ENCODE assay signal across 30 cellular contexts in the genomic region with DNA sequence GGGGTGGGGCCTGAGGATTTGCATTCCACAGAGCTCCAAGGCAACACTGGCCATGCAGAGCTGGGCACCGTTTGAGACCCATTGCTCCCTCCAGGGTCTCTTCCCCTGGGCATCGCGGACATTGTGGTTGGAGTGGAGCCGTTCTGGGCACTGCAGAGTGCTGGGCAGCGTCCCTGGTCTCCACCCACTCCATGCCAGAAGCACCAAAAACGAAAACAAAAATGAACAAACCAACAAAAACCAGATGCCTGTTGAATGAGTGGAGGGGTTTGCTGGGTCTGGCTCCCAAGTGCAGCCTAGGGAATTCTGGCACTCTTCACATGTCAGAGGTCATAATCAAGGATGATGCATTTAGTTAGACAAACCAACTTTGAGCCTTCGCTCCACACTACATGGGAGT. TPM values are rescaled to one million over a fixed set of nuclear protein-coding genes. Genes with fewer than 3 reads are reported as not detected.
"Had no signal": no experiment of that assay in that cellular context is flagged by ENCODE, and none has a peak within 500 bp of the region (broad histone marks: within the 10 kb centered on the region; RNA-seq: fewer than 3 reads in every experiment).

No MANE protein-coding gene starts in this region.

- H3K4me3 ChIP-seq: ascending aorta, body of pancreas had no signal

- H3K4me1 ChIP-seq: ascending aorta had no signal

- DNase-seq: activated B cell treated with CpG ODN at 0.5 μM for 24 hours; activated CD4-positive, alpha-beta T cell treated with anti-CD3 and anti-CD28 coated beads for 1 hour; activated CD4-positive, alpha-beta T cell treated with anti-CD3 and anti-CD28 coated beads, Interleukin-2, amount 10 ng/mL, durations not matched to agents 24 days and 14 days; activated CD4-positive, alpha-beta T cell treated with anti-CD3 and anti-CD28 coated beads, Interleukin-2, amount 50 U/mL, for 48 hours; activated CD8-positive, alpha-beta memory T cell treated with anti-CD3 and anti-CD28 coated beads, Interleukin-2, amount 10 ng/mL, durations not matched to agents 7 days and 5 days; activated effector memory CD4-positive, alpha-beta T cell treated with Interleukin-2 at 50 U/mL for 16 hours; activated naive CD4-positive, alpha-beta T cell; activated naive CD8-positive, alpha-beta T cell treated with anti-CD3 and anti-CD28 coated beads, Interleukin-2, amount 50 U/mL, for 24 hours; activated T-cell treated with anti-CD3 and anti-CD28 coated beads, Interleukin-2, amount 50 U/mL, for 24 hours; amniotic stem cell; body of pancreas; MV-4-11; NCI-H1092 treated with DMSO at 0.1 percent for 48 hours; NCI-H1417 treated with DMSO at 0.1 percent for 48 hours; NCI-H1694 treated with DMSO at 0.1 percent for 48 hours; NCI-H2029 treated with DMSO at 0.1 percent for 48 hours; NCI-H345; NCI-H510A; NCI-H526 treated with DMSO at 0.1 percent for 48 hours; NCI-H82; SIG-M5; T-helper 9 cell had no signal

- H3K27me3 ChIP-seq: ascending aorta, body of pancreas had no signal

- H3K36me3 Mint-ChIP-seq: activated CD8-positive, alpha-beta memory T cell treated with anti-CD3 and anti-CD28 coated beads, Interleukin-2, amount 10 ng/mL, durations not matched to agents 7 days and 5 days; activated naive CD4-positive, alpha-beta T cell treated with anti-CD3 and anti-CD28 coated beads, Interleukin-2, amount 50 U/mL, for 72 hours had no signal

- H3K4me2 ChIP-seq: KMS-11 had no signal

- H3K27ac Mint-ChIP-seq: activated B cell treated with CpG ODN at 0.5 μM for 24 hours; activated CD4-positive, alpha-beta T cell treated with anti-CD3 and anti-CD28 coated beads, Interleukin-2, amount 10 ng/mL, durations not matched to agents 24 days and 14 days; activated CD8-positive, alpha-beta memory T cell treated with anti-CD3 and anti-CD28 coated beads, Interleukin-2, amount 10 ng/mL, durations not matched to agents 7 days and 5 days; activated naive CD4-positive, alpha-beta T cell treated with anti-CD3 and anti-CD28 coated beads, Interleukin-2, amount 50 U/mL, for 72 hours; activated naive CD8-positive, alpha-beta T cell treated with anti-CD3 and anti-CD28 coated beads, Interleukin-2, amount 50 U/mL, for 24 hours; activated T-cell treated with anti-CD3 and anti-CD28 coated beads, Interleukin-2, amount 50 U/mL, for 24 hours; activated T-helper 1 cell treated with anti-CD3 and anti-CD28 coated beads, Interleukin-12 subunit alpha, Interleukin-12 subunit beta, Interleukin-2, Interleukin-4 antibody, amounts not matched to agents 30 ng/mL and 10 ng/mL and 1 ng/mL, durations not matched to agents 14 hours and 24 hours and 36 hours; T-helper 1 cell treated with Interleukin-12 subunit alpha and Interleukin-12 subunit beta and Interleukin-4 antibody, amounts not matched to agents 30 μg/mL and 1 μg/mL, for 36 hours had no signal

- H3K36me3 ChIP-seq: ascending aorta had no signal

- H3K4me1 Mint-ChIP-seq: activated B cell treated with CpG ODN at 0.5 μM for 24 hours; activated CD4-positive, alpha-beta T cell treated with anti-CD3 and anti-CD28 coated beads, Interleukin-2, amount 10 ng/mL, durations not matched to agents 24 days and 14 days; activated naive CD8-positive, alpha-beta T cell treated with anti-CD3 and anti-CD28 coated beads, Interleukin-2, amount 50 U/mL, for 24 hours had no signal

- H3K9me3 ChIP-seq: ascending aorta, body of pancreas had no signal

- H3K9ac ChIP-seq: KMS-11 had no signal

- H3K4me3 Mint-ChIP-seq: activated B cell treated with CpG ODN at 0.5 μM for 24 hours; activated CD4-positive, alpha-beta T cell treated with anti-CD3 and anti-CD28 coated beads, Interleukin-2, amount 10 ng/mL, durations not matched to agents 24 days and 14 days; activated CD8-positive, alpha-beta memory T cell treated with anti-CD3 and anti-CD28 coated beads, Interleukin-2, amount 10 ng/mL, durations not matched to agents 7 days and 5 days; activated naive CD8-positive, alpha-beta T cell treated with anti-CD3 and anti-CD28 coated beads, Interleukin-2, amount 50 U/mL, for 24 hours; activated T-cell treated with anti-CD3 and anti-CD28 coated beads, Interleukin-2, amount 50 U/mL, for 24 hours; activated T-helper 1 cell treated with anti-CD3 and anti-CD28 coated beads, Interleukin-12 subunit alpha, Interleukin-12 subunit beta, Interleukin-2, Interleukin-4 antibody, amounts not matched to agents 30 ng/mL and 10 ng/mL and 1 ng/mL, durations not matched to agents 14 hours and 24 hours and 36 hours; T-helper 1 cell treated with Interleukin-12 subunit alpha and Interleukin-12 subunit beta and Interleukin-4 antibody, amounts not matched to agents 30 μg/mL and 1 μg/mL, for 36 hours had no signal

- H3K9me3 Mint-ChIP-seq: activated B cell treated with CpG ODN at 0.5 μM for 24 hours; activated CD4-positive, alpha-beta T cell treated with anti-CD3 and anti-CD28 coated beads, Interleukin-2, amount 10 ng/mL, durations not matched to agents 24 days and 14 days; activated naive CD4-positive, alpha-beta T cell treated with anti-CD3 and anti-CD28 coated beads, Interleukin-2, amount 50 U/mL, for 72 hours; activated naive CD8-positive, alpha-beta T cell treated with anti-CD3 and anti-CD28 coated beads, Interleukin-2, amount 50 U/mL, for 24 hours; activated T-cell treated with anti-CD3 and anti-CD28 coated beads, Interleukin-2, amount 50 U/mL, for 24 hours; activated T-helper 1 cell treated with anti-CD3 and anti-CD28 coated beads, Interleukin-12 subunit alpha, Interleukin-12 subunit beta, Interleukin-2, Interleukin-4 antibody, amounts not matched to agents 30 ng/mL and 10 ng/mL and 1 ng/mL, durations not matched to agents 14 hours and 24 hours and 36 hours; T-helper 1 cell treated with Interleukin-12 subunit alpha and Interleukin-12 subunit beta and Interleukin-4 antibody, amounts not matched to agents 30 μg/mL and 1 μg/mL, for 36 hours had no signal

- H3K27ac ChIP-seq: ascending aorta, KMS-11 had no signal

- ATAC-seq: activated CD8-positive, alpha-beta memory T cell treated with anti-CD3 and anti-CD28 coated beads, Interleukin-2, amount 10 ng/mL, durations not matched to agents 7 days and 5 days; activated naive CD4-positive, alpha-beta T cell treated with anti-CD3 and anti-CD28 coated beads, Interleukin-2, amount 50 U/mL, for 72 hours; activated naive CD8-positive, alpha-beta T cell treated with anti-CD3 and anti-CD28 coated beads, Interleukin-2, amount 50 U/mL, for 24 hours had no signal

RNA-seq across cellular contexts. Expression of a gene that starts 17.9 kb away (rescaled TPM):
- total RNA-seq: activated B cell treated with CpG ODN at 0.5 μM for 24 hours; activated CD4-positive, alpha-beta T cell treated with anti-CD3 and anti-CD28 coated beads, Interleukin-2, amount 10 ng/mL, durations not matched to agents 24 days and 14 days; activated CD8-positive, alpha-beta memory T cell treated with anti-CD3 and anti-CD28 coated beads, Interleukin-2, amount 10 ng/mL, durations not matched to agents 7 days and 5 days; activated naive CD4-positive, alpha-beta T cell treated with anti-CD3 and anti-CD28 coated beads, Interleukin-2, amount 50 U/mL, for 72 hours; activated T-helper 1 cell treated with anti-CD3 and anti-CD28 coated beads, Interleukin-12 subunit alpha, Interleukin-12 subunit beta, Interleukin-2, Interleukin-4 antibody, amounts not matched to agents 30 ng/mL and 10 ng/mL and 1 ng/mL, durations not matched to agents 14 hours and 24 hours and 36 hours; body of pancreas; MCF 10A; OCI-LY7; RPMI7951 had no signal

RNA-seq across cellular contexts. Expression of a gene that starts 50.8 kb away (rescaled TPM):
- total RNA-seq: activated CD8-positive, alpha-beta memory T cell treated with anti-CD3 and anti-CD28 coated beads, Interleukin-2, amount 10 ng/mL, durations not matched to agents 7 days and 5 days; ascending aorta had no signal
